In genomic region chr13:92806215-92806614, GRCh38 we compare ENCODE assay signal across 8 cellular contexts.
DNase-seq lines count a peak whose midpoint lies in the region; ATAC-seq and TF ChIP-seq lines count a peak whose summit lies in the region.

No MANE protein-coding gene starts in this region.

- no peak overlapping the region for H3K27ac ChIP-seq in SJCRH30

- H3K9me3 Mint-ChIP-seq in chondrocyte (ENCODE audit: low read depth) = no peaks in the 10 kb centered on the region
- peaks cover 4% of the 10 kb centered on the region for H3K9me3 Mint-ChIP-seq in osteocyte (ENCODE audit: unreplicated experiment)
- H3K9me3 Mint-ChIP-seq in progenitor cell of endocrine pancreas (ENCODE audit: low read depth) = no peaks in the 10 kb centered on the region

- H3K4me1 ChIP-seq in SJCRH30 = peaks cover 6% of the 10 kb centered on the region; the same call in 1 of the 2 replicates

- H3K27me3 Mint-ChIP-seq in chondrocyte (ENCODE audit: low read depth) = no peaks in the 10 kb centered on the region
- H3K27me3 Mint-ChIP-seq in osteocyte (ENCODE audit: unreplicated experiment) = no peaks in the 10 kb centered on the region
- H3K27me3 Mint-ChIP-seq in progenitor cell of endocrine pancreas = no peaks in the 10 kb centered on the region

- H3K4me3 Mint-ChIP-seq in chondrocyte (ENCODE audit: unreplicated experiment) (peak overlapping the region; percentile 16), osteocyte (ENCODE audit: unreplicated experiment) (peak overlapping the region; percentile 50), progenitor cell of endocrine pancreas (ENCODE audit: low read depth) (no peak overlapping the region)

- H3K27me3 ChIP-seq in SJCRH30 = no peaks in the 10 kb centered on the region

- no peak for ATAC-seq in GM19324 (IDR thresholded peaks at IDR 0.05; ENCODE audit: low FRiP score, unreplicated experiment)

- H3K36me3 Mint-ChIP-seq in chondrocyte (ENCODE audit: low read depth) = no peaks in the 10 kb centered on the region
- H3K36me3 Mint-ChIP-seq in osteocyte (ENCODE audit: unreplicated experiment) = peaks cover 3% of the 10 kb centered on the region
- H3K36me3 Mint-ChIP-seq in progenitor cell of endocrine pancreas (ENCODE audit: insufficient read depth) = no peaks in the 10 kb centered on the region

- TF ChIP-seq CTCF in GM12865 (IDR thresholded peaks at IDR 0.05; ENCODE audit: insufficient read depth, low read depth, low read length, missing control alignments) (no peak), chondrocyte (IDR thresholded peaks at IDR 0.05) (no peak), osteocyte (IDR thresholded peaks at IDR 0.05) (no peak), progenitor cell of endocrine pancreas (IDR thresholded peaks at IDR 0.05; ENCODE audit: unreplicated experiment) (no peak)

- no peaks in the 10 kb centered on the region for H3K36me3 ChIP-seq in SJCRH30

- in situ Hi-C loops in KBM-7 (cut with MboI; ENCODE audit: low pct_unique_long_range_greater_than_20kb, low sequenced_read_pairs) = no loop called here

- DNase-seq in GM12865 (ENCODE audit: low read depth) (peak; percentile 21), KBM-7 (peak; percentile 45), chondrocyte (ENCODE audit: low spot score) (no peak), osteocyte (ENCODE audit: extremely low spot score, unreplicated experiment) (no peak), progenitor cell of endocrine pancreas (ENCODE audit: low spot score, unreplicated experiment) (no peak), SJCRH30 (no peak), putamen (ENCODE audit: low spot score) (no peak)

- H3K27ac Mint-ChIP-seq in chondrocyte (ENCODE audit: unreplicated experiment) (no peak overlapping the region), osteocyte (ENCODE audit: unreplicated experiment) (peak overlapping the region; percentile 27), progenitor cell of endocrine pancreas (no peak overlapping the region)

- H3K9me3 ChIP-seq in SJCRH30 (replicated peaks) = no peaks in the 10 kb centered on the region; the same call in 1 of the 2 replicates

- H3K4me1 Mint-ChIP-seq in chondrocyte (ENCODE audit: low read depth) (peaks cover 41% of the 10 kb centered on the region), osteocyte (ENCODE audit: unreplicated experiment) (peaks cover 15% of the 10 kb centered on the region), progenitor cell of endocrine pancreas (ENCODE audit: low read depth) (no peaks in the 10 kb centered on the region)

- H3K4me3 ChIP-seq in GM12865 (ENCODE audit: low read depth, low read length) = peak overlapping the region; percentile 49
- no peak overlapping the region for H3K4me3 ChIP-seq in SJCRH30

Comparison
In these comparisons a context has a peak if more than half of its experiments do, and no peak if none do; other contexts are left out.
1. DNase-seq: peak in GM12865 (single experiment) and KBM-7 (single experiment); none in chondrocyte (single experiment), osteocyte (single experiment), progenitor cell of endocrine pancreas (single experiment), SJCRH30 (0 of 2) and putamen (single experiment).